In genomic region chr10:118816471-118817168, GRCh38 we compare ENCODE assay signal across 25 cellular contexts.
"Had no signal": no experiment of that assay in that cellular context is flagged by ENCODE, and none has a peak within 500 bp of the region (broad histone marks: within the 10 kb centered on the region; RNA-seq: fewer than 3 reads in every experiment).

No MANE protein-coding gene starts in this region.

- DNase-seq: cortex of kidney; heart left ventricle; hippocampal formation; left cardiac atrium; left lung; mesenchymal stem cell; midbrain; naive thymus-derived CD8-positive, alpha-beta T cell; nephron progenitor cell; nucleus accumbens; sigmoid colon; spleen; stimulated activated CD4-positive, alpha-beta T cell treated with anti-CD3 and anti-CD28 coated beads, Interleukin-4, amount 100 ng/mL, for 4 hours; stimulated activated naive CD8-positive, alpha-beta T cell treated with anti-CD3 and anti-CD28 coated beads, Interleukin-15, Interleukin-2, amounts not matched to agents 100 U/mL and 50 U/mL, for 24 hours; substantia nigra; testis; upper lobe of left lung; uterus had no signal

- H3K27me3 Mint-ChIP-seq: stimulated activated memory B cell treated with anti-CD40 and anti-IgM and Interleukin-4, amounts not matched to agents 10 μg/mL and 1 μg/mL and 100 μg/mL, for 72 hours had no signal

- H3K9me3 ChIP-seq: heart left ventricle, left lung, prostate gland, right atrium auricular region, sigmoid colon, spleen, testis, tibial nerve, upper lobe of left lung, uterus had no signal

- ATAC-seq: heart left ventricle; left cardiac atrium; left lung; naive thymus-derived CD8-positive, alpha-beta T cell; stimulated activated memory B cell treated with anti-CD40 and anti-IgM and Interleukin-4, amounts not matched to agents 10 μg/mL and 1 μg/mL and 100 μg/mL, for 72 hours; stimulated activated naive CD8-positive, alpha-beta T cell treated with anti-CD3 and anti-CD28 coated beads, Interleukin-15, Interleukin-2, amounts not matched to agents 100 U/mL and 50 U/mL, for 24 hours had no signal

- H3K9me3 Mint-ChIP-seq: nephron progenitor cell; stimulated activated memory B cell treated with anti-CD40 and anti-IgM and Interleukin-4, amounts not matched to agents 10 μg/mL and 1 μg/mL and 100 μg/mL, for 72 hours had no signal

- FAIRE-seq: frontal cortex, islet of Langerhans had no signal

- H3K27me3 ChIP-seq: heart left ventricle, right atrium auricular region, sigmoid colon, testis, tibial nerve, upper lobe of left lung, uterus had no signal

- H3K4me1 ChIP-seq: heart left ventricle, left lung, prostate gland, right atrium auricular region, sigmoid colon, spleen, testis, tibial nerve, upper lobe of left lung, uterus had no signal

- H3K27ac ChIP-seq: heart left ventricle, left lung, prostate gland, right atrium auricular region, sigmoid colon, skin epidermis, spleen, testis, tibial nerve, upper lobe of left lung, uterus had no signal

- H3K36me3 Mint-ChIP-seq: naive thymus-derived CD8-positive, alpha-beta T cell; stimulated activated memory B cell treated with anti-CD40 and anti-IgM and Interleukin-4, amounts not matched to agents 10 μg/mL and 1 μg/mL and 100 μg/mL, for 72 hours had no signal

- H3K4me3 ChIP-seq: heart left ventricle, left lung, prostate gland, right atrium auricular region, sigmoid colon, skin epidermis, spleen, testis, tibial nerve, upper lobe of left lung, uterus had no signal

- H3K27ac Mint-ChIP-seq: nephron progenitor cell; stimulated activated memory B cell treated with anti-CD40 and anti-IgM and Interleukin-4, amounts not matched to agents 10 μg/mL and 1 μg/mL and 100 μg/mL, for 72 hours had no signal

- H3K36me3 ChIP-seq: heart left ventricle, left lung, prostate gland, right atrium auricular region, sigmoid colon, spleen, tibial nerve, upper lobe of left lung, uterus had no signal

- H3K4me3 Mint-ChIP-seq: naive thymus-derived CD8-positive, alpha-beta T cell; nephron progenitor cell; stimulated activated memory B cell treated with anti-CD40 and anti-IgM and Interleukin-4, amounts not matched to agents 10 μg/mL and 1 μg/mL and 100 μg/mL, for 72 hours had no signal

- H3K4me1 Mint-ChIP-seq: naive thymus-derived CD8-positive, alpha-beta T cell; stimulated activated memory B cell treated with anti-CD40 and anti-IgM and Interleukin-4, amounts not matched to agents 10 μg/mL and 1 μg/mL and 100 μg/mL, for 72 hours had no signal
